20 cellular contexts compared by ENCODE assay signal in genomic region chr2:101479328-101479727, GRCh38. TPM values are rescaled to one million over a fixed set of nuclear protein-coding genes. Genes with fewer than 3 reads are reported as not detected.
DNase-seq lines count a peak whose midpoint lies in the region; ATAC-seq and TF ChIP-seq lines count a peak whose summit lies in the region.
"Had no signal": no experiment of that assay in that cellular context is flagged by ENCODE, and none has a peak within 500 bp of the region (broad histone marks: within the 10 kb centered on the region; RNA-seq: fewer than 3 reads in every experiment).

No MANE protein-coding gene starts in this region.

- H3K9me2 ChIP-seq in Loucy (replicated peaks; ENCODE audit: low read depth, low read length): no peaks in the 10 kb centered on the region

- no peak overlapping the region for H3K18ac ChIP-seq in mesendoderm (ENCODE audit: low read length)

- H3K9me3 Mint-ChIP-seq in CD4-positive, alpha-beta memory T cell: no peaks in the 10 kb centered on the region
- H3K9me3 Mint-ChIP-seq: activated CD4-positive, alpha-beta T cell treated with anti-CD3 and anti-CD28 coated beads, Interleukin-2, amount 10 ng/mL, durations not matched to agents 24 days and 14 days; CD4-positive, alpha-beta T cell; immature natural killer cell; natural killer cell had no signal

- H2BK15ac ChIP-seq in mesendoderm (replicated peaks; ENCODE audit: low read depth): no peak overlapping the region

- no peak overlapping the region for H3K27ac Mint-ChIP-seq in CD4-positive, alpha-beta memory T cell
- H3K27ac Mint-ChIP-seq: activated CD4-positive, alpha-beta T cell treated with anti-CD3 and anti-CD28 coated beads, Interleukin-2, amount 10 ng/mL, durations not matched to agents 24 days and 14 days; CD4-positive, alpha-beta T cell; immature natural killer cell; natural killer cell had no signal

- no peak overlapping the region for H3K23ac ChIP-seq in mesendoderm (ENCODE audit: low read length)

- H3K4me1 Mint-ChIP-seq in CD4-positive, alpha-beta memory T cell: peaks cover 6 to 26% (median 12%) of the 10 kb centered on the region in 4 donors

- peaks cover 0 to 2% of the 10 kb centered on the region in 2 donors for H3K36me3 Mint-ChIP-seq in CD4-positive, alpha-beta memory T cell
- H3K36me3 Mint-ChIP-seq: immature natural killer cell, natural killer cell had no signal

- no peak overlapping the region for H2BK5ac ChIP-seq in mesendoderm (ENCODE audit: low read length)

- WGBS in mesendoderm (ENCODE audit: extremely low coverage, insufficient coverage, low lambda C conversion rate): no CpG with 5 or more reads among the region's 4 CpGs

- CTCF ChIA-PET in CD4-positive, alpha-beta memory T cell (lab: Charles Lee; ENCODE audit: partially characterized antibody): interaction anchor here (0.9 kb wide), 1 partner anchor 19 kb away, joined by 3 read pairs; no protein-coding TSS in a partner anchor

- H3K4me3 Mint-ChIP-seq in CD4-positive, alpha-beta memory T cell: peak overlapping the region in 1 of 8 donors; percentile 12
- H3K4me3 Mint-ChIP-seq: activated CD4-positive, alpha-beta T cell treated with anti-CD3 and anti-CD28 coated beads, Interleukin-2, amount 10 ng/mL, durations not matched to agents 24 days and 14 days; CD4-positive, alpha-beta T cell; immature natural killer cell; natural killer cell had no signal

- no peak overlapping the region for H3K4ac ChIP-seq in mesendoderm (ENCODE audit: low read depth, low read length)

- TF ChIP-seq CTCF in Loucy (conservative IDR thresholded peaks at IDR 0.05; ENCODE audit: low read length): no peak
- TF ChIP-seq CTCF in lower lobe of right lung (IDR thresholded peaks at IDR 0.05): no peak

- no peak overlapping the region for H4K8ac ChIP-seq in mesendoderm (ENCODE audit: low read depth, low read length)

- DNase-seq in NCI-H146 (lab: John Stamatoyannopoulos, UW): peak; percentile 4
- no peak for DNase-seq in NCI-H146 treated with DMSO at 0.1 percent for 48 hours (lab: John Stamatoyannopoulos, UW; ENCODE audit: unreplicated experiment)
- peak; percentile 30 for DNase-seq in mesendoderm
- no peak for DNase-seq in activated CD8-positive, alpha-beta memory T cell treated with anti-CD3 and anti-CD28 coated beads, Interleukin-2, amount 50 U/mL, for 48 hours
- DNase-seq in lower lobe of right lung: no peak
- no peak for DNase-seq in CD4-positive, alpha-beta memory T cell
- DNase-seq: activated CD4-positive, alpha-beta T cell treated with anti-CD3 and anti-CD28 coated beads, Interleukin-2, amount 10 ng/mL, durations not matched to agents 24 days and 14 days; CD4-positive, alpha-beta T cell; immature natural killer cell; natural killer cell; NCI-H446; PC-3 had no signal

- no peaks in the 10 kb centered on the region for H4K20me1 ChIP-seq in Loucy (ENCODE audit: insufficient read depth, low read length, poor library complexity, severe bottlenecking)

- 0 out of 2 replicates have a peak overlapping the region, but pooled peaks have one; percentile 18 for H2AFZ ChIP-seq in Loucy (ENCODE audit: low read length)

- no peaks in the 10 kb centered on the region for H3K27me3 ChIP-seq in Loucy (ENCODE audit: insufficient read depth, low read length, poor library complexity, severe bottlenecking)
- H3K27me3 ChIP-seq in mesendoderm (ENCODE audit: insufficient read depth, low read length, poor library complexity): no peaks in the 10 kb centered on the region
- H3K27me3 ChIP-seq in lower lobe of right lung (ENCODE audit: low read depth): peaks cover 15% of the 10 kb centered on the region
- H3K27me3 ChIP-seq in CD4-positive, alpha-beta memory T cell (ENCODE audit: insufficient read depth, low read length): no peaks in the 10 kb centered on the region
- H3K27me3 ChIP-seq: ascending aorta had no signal

- POLR2A ChIA-PET in CD4-positive, alpha-beta memory T cell (lab: Charles Lee; ENCODE audit: partially characterized antibody): no interaction called here

- H3K79me1 ChIP-seq in mesendoderm (ENCODE audit: low read length): no peaks in the 10 kb centered on the region

- H3K36me3 ChIP-seq in Loucy (ENCODE audit: insufficient read depth, low read length) (no peaks in the 10 kb centered on the region), mesendoderm (ENCODE audit: control insufficient read depth, insufficient read depth, low read length) (no peaks in the 10 kb centered on the region), lower lobe of right lung (no peaks in the 10 kb centered on the region)
- no peaks in the 10 kb centered on the region for H3K36me3 ChIP-seq in CD4-positive, alpha-beta memory T cell (ENCODE audit: insufficient read depth, low read length)
- H3K36me3 ChIP-seq: ascending aorta had no signal

- ATAC-seq in SK-N-SH treated with all-trans-retinoic acid at 6 μM for 48 hours: peak; percentile 34
- ATAC-seq in lower lobe of right lung: no peak
- ATAC-seq: A549, HCT116, natural killer cell, PC-3 had no signal

- H3K4me2 ChIP-seq in Loucy (ENCODE audit: low read depth, low read length, poor library complexity, severe bottlenecking) (peak overlapping the region; percentile 67), mesendoderm (ENCODE audit: low read length) (no peak overlapping the region)
- H3K4me2 ChIP-seq: A549 had no signal

- H3K56ac ChIP-seq in mesendoderm (ENCODE audit: low read length): no peak overlapping the region

- H3K9me3 ChIP-seq in Loucy (ENCODE audit: insufficient read depth, low read depth, low read length) (no peaks in the 10 kb centered on the region), lower lobe of right lung (no peaks in the 10 kb centered on the region)
- no peaks in the 10 kb centered on the region for H3K9me3 ChIP-seq in CD4-positive, alpha-beta memory T cell (ENCODE audit: control insufficient read depth in 1 of 2, low read length in 2 of 2)
- H3K9me3 ChIP-seq: A549, ascending aorta had no signal

- H3K27ac ChIP-seq in mesendoderm (ENCODE audit: low read depth, low read length) (no peak overlapping the region), lower lobe of right lung (no peak overlapping the region)
- no peak overlapping the region for H3K27ac ChIP-seq in CD4-positive, alpha-beta memory T cell (ENCODE audit: low read depth, low read length)
- H3K27ac ChIP-seq: A549, ascending aorta, epithelial cell of prostate had no signal

- no peak overlapping the region for H2BK120ac ChIP-seq in mesendoderm (ENCODE audit: low read depth, low read length)

- H2AK5ac ChIP-seq in mesendoderm (ENCODE audit: low read length): no peak overlapping the region

- H3K9ac ChIP-seq in Loucy (ENCODE audit: low read depth, low read length, poor library complexity, severe bottlenecking) (peak overlapping the region; percentile 50), mesendoderm (ENCODE audit: low read length) (no peak overlapping the region)

- H3K4me3 ChIP-seq in Loucy (ENCODE audit: low read length, poor library complexity, severe bottlenecking): peak overlapping the region; percentile 51
- no peak overlapping the region for H3K4me3 ChIP-seq in mesendoderm (ENCODE audit: low read length)
- H3K4me3 ChIP-seq in lower lobe of right lung: no peak overlapping the region
- H3K4me3 ChIP-seq in CD4-positive, alpha-beta memory T cell (ENCODE audit: low read length in 2 of 2): no peak overlapping the region
- H3K4me3 ChIP-seq: A549, ascending aorta had no signal

- H3K79me2 ChIP-seq in Loucy (ENCODE audit: insufficient read depth, low read length): 0 out of 2 replicates have a peak, but pooled peaks cover 9% of the 10 kb centered on the region
- no peaks in the 10 kb centered on the region for H3K79me2 ChIP-seq in mesendoderm (ENCODE audit: control insufficient read depth, insufficient read depth, low read length)

- no peaks in the 10 kb centered on the region for H3K27me3 Mint-ChIP-seq in CD4-positive, alpha-beta memory T cell
- H3K27me3 Mint-ChIP-seq: activated CD4-positive, alpha-beta T cell treated with anti-CD3 and anti-CD28 coated beads, Interleukin-2, amount 10 ng/mL, durations not matched to agents 24 days and 14 days; CD4-positive, alpha-beta T cell had no signal

- peaks cover 13% of the 10 kb centered on the region for H3F3A ChIP-seq in Loucy (ENCODE audit: low read depth)

- intact Hi-C loops in lower lobe of right lung (cut with DNase I): no loop called here
- intact Hi-C loops in CD4-positive, alpha-beta memory T cell (cut with micrococcal nuclease): no loop called here

- H4K5ac ChIP-seq in mesendoderm (ENCODE audit: low read length): no peak overlapping the region

- H3K4me1 ChIP-seq in Loucy (ENCODE audit: insufficient read depth, low read length, poor library complexity, severe bottlenecking) (peaks cover 61% of the 10 kb centered on the region), mesendoderm (ENCODE audit: control insufficient read depth, low read depth, low read length) (no peaks in the 10 kb centered on the region), lower lobe of right lung (peaks cover 5% of the 10 kb centered on the region)
- H3K4me1 ChIP-seq in CD4-positive, alpha-beta memory T cell (ENCODE audit: insufficient read depth, low read length): peaks cover 13% of the 10 kb centered on the region
- H3K4me1 ChIP-seq: A549, ascending aorta had no signal

TF ChIP-seq in SK-N-SH treated with all-trans-retinoic acid at 6 μM for 48 hours, 23 proteins besides CTCF, POLR2A, EP300 and RAD21 (continues in another document):
- TF ChIP-seq TSHZ2 (CRISPR knock-in tag; IDR thresholded peaks at IDR 0.05) (no peak), ZFP3 (CRISPR knock-in tag; IDR thresholded peaks at IDR 0.05) (no peak), GLIS3 (CRISPR knock-in tag; IDR thresholded peaks at IDR 0.05) (no peak)

RNA-seq across cellular contexts. Expression of gene RFX8, which starts 4.4 kb away (rescaled TPM):
- polyA plus RNA-seq in mesendoderm (2013, experiment 1 of 2): 0.10 TPM
- 0.27 TPM for polyA plus RNA-seq in mesendoderm (2013, experiment 2 of 2)
- total RNA-seq in lower lobe of right lung: not detected
- 1 to 10 TPM; 1.2 to 1.3 TPM for total RNA-seq in CD4-positive, alpha-beta memory T cell
- not detected for polyA plus RNA-seq in CD4-positive, alpha-beta memory T cell
- total RNA-seq: ascending aorta, G401, renal cortical epithelial cell had no signal
- polyA plus RNA-seq: A549, immature natural killer cell had no signal

Comparison
In these comparisons a context has a peak if more than half of its experiments do, and no peak if none do; other contexts are left out.
1. DNase-seq: peak in NCI-H146 (single experiment) and mesendoderm (single experiment); none in NCI-H146 treated with DMSO at 0.1 percent for 48 hours (single experiment), activated CD8-positive, alpha-beta memory T cell treated with anti-CD3 and anti-CD28 coated beads, Interleukin-2, amount 50 U/mL, for 48 hours (single experiment), lower lobe of right lung (single experiment) and CD4-positive, alpha-beta memory T cell (0 of 5).